In genomic region chr1:66294692-66295384, GRCh38 we compare ENCODE assay signal across 1 cellular context.
TF ChIP-seq lines count a peak whose summit lies in the region.

No MANE protein-coding gene starts in this region.

TF ChIP-seq in GM23338, 12 proteins besides CTCF, POLR2A, EP300 and RAD21 (continued from another document):
- TF ChIP-seq REST (IDR thresholded peaks at IDR 0.05; ENCODE audit: unreplicated experiment) (no peak), JUNB (IDR thresholded peaks at IDR 0.05; ENCODE audit: unreplicated experiment) (no peak), POLR2AphosphoS5 (IDR thresholded peaks at IDR 0.05; ENCODE audit: low read depth) (no peak), ZNF331 (CRISPR knock-in tag; IDR thresholded peaks at IDR 0.05; ENCODE audit: low read depth) (no peak), NANOG (IDR thresholded peaks at IDR 0.05; ENCODE audit: borderline replicate concordance) (no peak), EZH2phosphoT487 (IDR thresholded peaks at IDR 0.05; ENCODE audit: unreplicated experiment) (no peak), ETS1 (IDR thresholded peaks at IDR 0.05) (no peak), ZNF114 (CRISPR knock-in tag; IDR thresholded peaks at IDR 0.05) (no peak)
